In genomic region chr22:31399211-31400022, GRCh38 we compare ENCODE assay signal across 8 cellular contexts. TPM values are rescaled to one million over a fixed set of nuclear protein-coding genes. Genes with fewer than 3 reads are reported as not detected.
A peak's percentile ranks its signal among the peaks of the same experiment; 100 is the strongest.
DNase-seq lines count a peak whose midpoint lies in the region; ATAC-seq and TF ChIP-seq lines count a peak whose summit lies in the region.

TSS of gene DRG1 (plus strand) at chr22:31399604. CDS start at chr22:31399684, 80 bp downstream.

- intact Hi-C loops in PC-3 (cut with micrococcal nuclease): loop anchor here (1.0 kb wide), 1 partner anchor 54 kb away; no protein-coding TSS in a partner anchor

- H4K20me1 ChIP-seq in PC-3 (ENCODE audit: low read length): no peaks in the 10 kb centered on the region

- TF ChIP-seq POLR2A in erythroblast (IDR thresholded peaks at IDR 0.05; ENCODE audit: low read length): peak; percentile 99

- H3K27me3 ChIP-seq in PC-3 (ENCODE audit: low read length): no peaks in the 10 kb centered on the region
- no peaks in the 10 kb centered on the region for H3K27me3 ChIP-seq in mucosa of stomach (ENCODE audit: control insufficient read depth, insufficient read depth, low read length)

- H2AFZ ChIP-seq in PC-3 (ENCODE audit: low read length): peak within 1 kb of the TSS; percentile 98

- peak; percentile 92 for ATAC-seq in GM21576 (IDR thresholded peaks at IDR 0.05; ENCODE audit: unreplicated experiment)
- peak; percentile 99 for ATAC-seq in PC-3

- TSS peak; percentile 73 for BruUV-seq in PC-3 (replicated peaks; lab: Mats Ljungman, UMichigan)

- TF ChIP-seq EP300 in Ishikawa (IDR thresholded peaks at IDR 0.05; ENCODE audit: borderline replicate concordance): no peak

- no peaks in the 10 kb centered on the region for H3F3A ChIP-seq in PC-3 (ENCODE audit: low read length, unreplicated experiment)

- H3K27ac ChIP-seq in PC-3 (ENCODE audit: low read length): peak within 1 kb of the TSS; percentile 39

- peak; percentile 92 for DNase-seq in DMS153 (lab: John Stamatoyannopoulos, UW)
- DNase-seq in PC-3: peak; percentile 93
- DNase-seq in activated T-cell treated with anti-CD3 and anti-CD28 coated beads, Interleukin-2, amount 50 U/mL, for 1 hour: peak; percentile 97
- peak; percentile 98 for DNase-seq in erythroblast (lab: John Stamatoyannopoulos, UW)
- peak; percentile 91 to 94 for DNase-seq in stimulated activated CD8-positive, alpha-beta memory T cell treated with anti-CD3 and anti-CD28 coated beads, Interleukin-7, amount 100 ng/mL, for 1 hour (ENCODE audit: low read depth in 2 of 2)

- peak within 1 kb of the TSS; percentile 83 for H3K4me3 ChIP-seq in PC-3 (ENCODE audit: low read length)
- H3K4me3 ChIP-seq in mucosa of stomach (ENCODE audit: low read length): peak within 1 kb of the TSS; percentile 62

- TF ChIP-seq CTCF in PC-3 (conservative IDR thresholded peaks at IDR 0.05; ENCODE audit: low read depth, low read length): no peak

- H3K79me2 ChIP-seq in PC-3 (ENCODE audit: low read length): peaks cover 37% of the 10 kb centered on the region

- H3K4me1 ChIP-seq in PC-3 (ENCODE audit: insufficient read depth, low read length) (peaks cover 5% of the 10 kb centered on the region; the same call in 1 of the 2 replicates), mucosa of stomach (ENCODE audit: control insufficient read depth, insufficient read depth, low read length) (no peaks in the 10 kb centered on the region)

- peak within 1 kb of the TSS; percentile 98 for H3K9ac ChIP-seq in PC-3 (ENCODE audit: low read length)
- peak within 1 kb of the TSS; percentile 85 for H3K9ac ChIP-seq in mucosa of stomach (ENCODE audit: low read length)

- TF ChIP-seq RAD21 in Ishikawa (IDR thresholded peaks at IDR 0.05; ENCODE audit: low read depth): no peak; the same call in 1 of the 2 replicates

- POLR2A ChIA-PET in PC-3 (lab: Charles Lee; ENCODE audit: unreplicated experiment): interaction anchor here (0.5 kb wide), 1 partner anchor 272 kb away, joined by 7 read pairs; no protein-coding TSS in a partner anchor

- H3K9me3 ChIP-seq in PC-3 (ENCODE audit: low read length): no peaks in the 10 kb centered on the region
- no peaks in the 10 kb centered on the region for H3K9me3 ChIP-seq in mucosa of stomach (ENCODE audit: control insufficient read depth, low read length)

- peaks cover 7% of the 10 kb centered on the region; the same call in 1 of the 2 replicates for H3K36me3 ChIP-seq in PC-3 (ENCODE audit: low read depth, low read length)
- no peaks in the 10 kb centered on the region for H3K36me3 ChIP-seq in mucosa of stomach (ENCODE audit: control insufficient read depth, insufficient read depth, low read length)

- no peaks in the 10 kb centered on the region for H3K9me2 ChIP-seq in PC-3 (replicated peaks; ENCODE audit: low read length)

- CTCF ChIA-PET in PC-3 (lab: Charles Lee): no interaction called here

- peak within 1 kb of the TSS; percentile 90 for H3K4me2 ChIP-seq in PC-3 (ENCODE audit: low read length)

TF ChIP-seq in Ishikawa, 13 proteins besides CTCF, POLR2A, EP300 and RAD21:
- TF ChIP-seq USF1 (IDR thresholded peaks at IDR 0.05) (peak; percentile 36; the same call in 1 of the 2 replicates), NFIC (IDR thresholded peaks at IDR 0.05) (peak; percentile 76), MAX (IDR thresholded peaks at IDR 0.05) (peak; percentile 89), TEAD4 (IDR thresholded peaks at IDR 0.05) (peak; percentile 43), TCF12 (IDR thresholded peaks at IDR 0.05; ENCODE audit: low read depth) (peak; percentile 36; the same call in 1 of the 2 replicates), FOXM1 (IDR thresholded peaks at IDR 0.05; ENCODE audit: borderline replicate concordance, low read depth) (0 out of 2 replicates have a peak, but pooled peaks have one; percentile 14), YY1 (IDR thresholded peaks at IDR 0.05; ENCODE audit: low read depth) (0 out of 2 replicates have a peak, but pooled peaks have one; percentile 56), EGR1 (IDR thresholded peaks at IDR 0.05) (no peak), TAF1 (IDR thresholded peaks at IDR 0.05; ENCODE audit: low read depth) (peak; percentile 95), CREB1 (IDR thresholded peaks at IDR 0.05; ENCODE audit: low read depth) (no peak), ZBTB7A (IDR thresholded peaks at IDR 0.05; ENCODE audit: low read depth) (peak; percentile 85)

RNA-seq across cellular contexts. Expression of gene DRG1, which starts in this region (rescaled TPM):
- 32.1 and 49.9 TPM in 2 replicates for total RNA-seq in PC-3 (2014; rRNA removed)

Comparison
In these comparisons a context has a peak if more than half of its experiments do, and no peak if none do; other contexts are left out.
1. Peak in every context shown above with its lines: DNase-seq, ATAC-seq, H3K4me3 ChIP-seq and H3K27ac ChIP-seq.